In the genomic region with DNA sequence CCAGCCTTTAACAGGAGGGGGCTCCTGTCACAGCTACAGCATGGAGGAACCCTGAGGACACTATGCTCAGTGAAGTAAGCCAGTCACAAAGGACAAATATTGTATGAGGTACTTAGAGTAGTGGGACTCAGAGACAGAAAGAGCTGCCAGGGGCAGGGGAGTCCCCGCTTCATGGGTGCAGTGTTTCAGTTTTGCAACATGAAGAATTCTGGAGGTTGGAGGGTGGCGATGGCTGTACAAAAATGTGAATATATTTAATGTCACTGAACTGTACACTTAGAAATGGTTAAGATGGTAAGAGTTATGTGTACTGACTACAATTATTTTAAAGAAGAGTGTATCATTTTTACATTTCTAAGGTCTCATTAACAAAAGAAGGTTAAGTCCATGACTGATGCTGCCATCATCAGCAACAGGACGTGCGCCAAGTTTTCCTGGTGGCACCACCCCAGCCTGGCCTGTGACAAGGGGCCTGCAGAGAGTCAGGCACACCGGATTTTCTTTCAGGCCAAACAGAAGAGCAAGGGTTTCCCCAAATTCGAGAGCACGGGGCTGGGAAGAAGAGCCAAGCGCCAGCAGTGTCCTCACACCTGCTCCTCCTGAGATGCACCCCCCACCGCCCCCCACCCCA, we compare ENCODE assay signal across 1 cellular context.
TF ChIP-seq lines count a peak whose summit lies in the region.

No MANE protein-coding gene starts in this region.

TF ChIP-seq in SK-N-SH, 30 proteins besides CTCF, POLR2A, EP300 and RAD21 (continued from another document):
- TF ChIP-seq, protein P1, sequence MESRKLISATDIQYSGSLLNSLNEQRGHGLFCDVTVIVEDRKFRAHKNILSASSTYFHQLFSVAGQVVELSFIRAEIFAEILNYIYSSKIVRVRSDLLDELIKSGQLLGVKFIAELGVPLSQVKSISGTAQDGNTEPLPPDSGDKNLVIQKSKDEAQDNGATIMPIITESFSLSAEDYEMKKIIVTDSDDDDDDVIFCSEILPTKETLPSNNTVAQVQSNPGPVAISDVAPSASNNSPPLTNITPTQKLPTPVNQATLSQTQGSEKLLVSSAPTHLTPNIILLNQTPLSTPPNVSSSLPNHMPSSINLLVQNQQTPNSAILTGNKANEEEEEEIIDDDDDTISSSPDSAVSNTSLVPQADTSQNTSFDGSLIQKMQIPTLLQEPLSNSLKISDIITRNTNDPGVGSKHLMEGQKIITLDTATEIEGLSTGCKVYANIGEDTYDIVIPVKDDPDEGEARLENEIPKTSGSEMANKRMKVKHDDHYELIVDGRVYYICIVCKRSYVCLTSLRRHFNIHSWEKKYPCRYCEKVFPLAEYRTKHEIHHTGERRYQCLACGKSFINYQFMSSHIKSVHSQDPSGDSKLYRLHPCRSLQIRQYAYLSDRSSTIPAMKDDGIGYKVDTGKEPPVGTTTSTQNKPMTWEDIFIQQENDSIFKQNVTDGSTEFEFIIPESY (IDR thresholded peaks at IDR 0.05; ENCODE audit: borderline replicate concordance, low read depth) = no peak
- TF ChIP-seq MXI1 (IDR thresholded peaks at IDR 0.05; ENCODE audit: low read depth, low read length) (no peak), NRF1 (IDR thresholded peaks at IDR 0.05; ENCODE audit: low read depth, low read length) (no peak)
- TF ChIP-seq, protein P2, sequence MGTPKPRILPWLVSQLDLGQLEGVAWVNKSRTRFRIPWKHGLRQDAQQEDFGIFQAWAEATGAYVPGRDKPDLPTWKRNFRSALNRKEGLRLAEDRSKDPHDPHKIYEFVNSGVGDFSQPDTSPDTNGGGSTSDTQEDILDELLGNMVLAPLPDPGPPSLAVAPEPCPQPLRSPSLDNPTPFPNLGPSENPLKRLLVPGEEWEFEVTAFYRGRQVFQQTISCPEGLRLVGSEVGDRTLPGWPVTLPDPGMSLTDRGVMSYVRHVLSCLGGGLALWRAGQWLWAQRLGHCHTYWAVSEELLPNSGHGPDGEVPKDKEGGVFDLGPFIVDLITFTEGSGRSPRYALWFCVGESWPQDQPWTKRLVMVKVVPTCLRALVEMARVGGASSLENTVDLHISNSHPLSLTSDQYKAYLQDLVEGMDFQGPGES (IDR thresholded peaks at IDR 0.05; ENCODE audit: low read depth, low read length) = no peak
- TF ChIP-seq, protein P3, sequence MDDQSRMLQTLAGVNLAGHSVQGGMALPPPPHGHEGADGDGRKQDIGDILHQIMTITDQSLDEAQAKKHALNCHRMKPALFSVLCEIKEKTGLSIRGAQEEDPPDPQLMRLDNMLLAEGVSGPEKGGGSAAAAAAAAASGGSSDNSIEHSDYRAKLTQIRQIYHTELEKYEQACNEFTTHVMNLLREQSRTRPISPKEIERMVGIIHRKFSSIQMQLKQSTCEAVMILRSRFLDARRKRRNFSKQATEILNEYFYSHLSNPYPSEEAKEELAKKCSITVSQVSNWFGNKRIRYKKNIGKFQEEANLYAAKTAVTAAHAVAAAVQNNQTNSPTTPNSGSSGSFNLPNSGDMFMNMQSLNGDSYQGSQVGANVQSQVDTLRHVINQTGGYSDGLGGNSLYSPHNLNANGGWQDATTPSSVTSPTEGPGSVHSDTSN (IDR thresholded peaks at IDR 0.05) = no peak
